ENCODE assay signal across 8 cellular contexts in the genomic region with DNA sequence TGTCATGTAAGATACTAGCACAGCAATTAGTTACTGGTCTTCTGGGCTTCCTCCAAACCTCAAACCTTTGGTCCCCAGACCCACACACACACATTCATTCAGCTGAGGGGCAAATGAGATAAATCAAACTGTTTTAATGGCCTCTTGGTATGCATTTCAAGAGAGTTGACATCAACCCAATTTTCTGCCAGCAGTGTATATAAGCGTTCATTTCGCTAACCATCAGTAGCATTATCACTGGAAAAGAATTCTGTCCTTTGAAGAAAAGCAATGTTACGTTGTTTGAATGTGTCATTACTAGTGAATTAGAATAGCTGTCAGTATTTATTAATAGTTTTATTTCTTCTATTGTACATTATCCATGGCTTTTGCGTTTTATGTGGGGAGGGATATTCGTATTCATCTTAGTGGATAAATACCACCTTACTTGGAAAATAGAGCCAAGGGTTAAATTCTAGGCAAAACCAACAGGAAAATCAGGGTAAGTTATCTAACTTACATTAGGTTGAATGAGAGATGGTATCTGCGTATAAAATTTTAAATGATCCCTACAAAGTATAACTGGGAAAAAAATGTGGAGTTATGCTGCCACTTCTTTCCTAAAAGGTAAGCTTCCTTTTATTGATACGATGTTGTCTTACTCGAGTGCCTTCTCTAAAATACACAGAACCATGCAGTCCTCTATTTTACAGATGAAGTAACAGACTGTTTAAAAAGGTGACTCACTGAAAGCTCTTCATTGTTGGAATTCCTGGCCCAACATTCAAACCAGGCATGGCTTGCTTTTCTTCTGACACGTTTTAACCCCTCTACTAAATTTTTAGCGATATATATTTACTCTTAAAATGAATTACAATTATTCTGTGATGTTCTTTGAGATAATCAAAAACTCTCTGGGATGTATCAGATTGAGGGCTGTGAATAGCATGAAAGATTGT. TPM values are rescaled to one million over a fixed set of nuclear protein-coding genes. Genes with fewer than 3 reads are reported as not detected.
DNase-seq lines count a peak whose midpoint lies in the region; ATAC-seq, FAIRE-seq and TF ChIP-seq lines count a peak whose summit lies in the region.

No MANE protein-coding gene starts in this region.

- FAIRE-seq in G401.6 (lab: Jason Lieb, UNC), result peak; percentile 96

- H3K4me1 ChIP-seq in ectodermal cell (ENCODE audit: control insufficient read depth, insufficient read depth, low read length), result peaks cover 20% of the 10 kb centered on the region

- WGBS in ectodermal cell, 2 experiments, result 63% methylated on average over 7 to 8 of the region's 10 CpGs

- no peaks in the 10 kb centered on the region for H3K36me3 ChIP-seq in ectodermal cell (ENCODE audit: control insufficient read depth, insufficient read depth, low read length)

- peaks cover 19% of the 10 kb centered on the region for H3K27me3 ChIP-seq in ectodermal cell (ENCODE audit: control insufficient read depth, insufficient read depth, low read length, poor library complexity, severe bottlenecking)

- H3K27ac ChIP-seq in ectodermal cell (ENCODE audit: insufficient read depth, low read depth, low read length, poor library complexity, severe bottlenecking), result no peak overlapping the region

- in situ Hi-C loops in GM13976 (cut with MboI; ENCODE audit: low sequenced_read_pairs, unreplicated experiment), result no loop called here

- ATAC-seq in HG03342 (IDR thresholded peaks at IDR 0.05; ENCODE audit: unreplicated experiment), result no peak

- no peaks in the 10 kb centered on the region for H3K9me3 ChIP-seq in ectodermal cell (ENCODE audit: control insufficient read depth, low read length)

- no peak for TF ChIP-seq CTCF in GM13976 (IDR thresholded peaks at IDR 0.05; ENCODE audit: borderline replicate concordance, control extremely low read depth, extremely low read depth, insufficient read depth, missing control alignments)

- H3K4me3 ChIP-seq in ectodermal cell (ENCODE audit: insufficient read depth, low read depth, low read length), result peak overlapping the region; percentile 83

- DNase-seq in NCI-H460 (ENCODE audit: extremely low read depth, low read depth), result peak; percentile 46
- peak; percentile 62 for DNase-seq in non-pigmented ciliary epithelial cell (ENCODE audit: low read depth)
- no peak for DNase-seq in GM13976 (ENCODE audit: low spot score)
- no peak for DNase-seq in NCI-H1105 (lab: John Stamatoyannopoulos, UW)
- no peak for DNase-seq in NCI-H2171 (lab: John Stamatoyannopoulos, UW)

RNA-seq across cellular contexts. Expression of gene ZMYND11, which starts 2.0 kb away (rescaled TPM):
- total RNA-seq in NCI-H460 (2014; rRNA removed; shearing (Covaris generic)), result 49.1 and 53.0 TPM in 2 replicates
- 29.4 and 52.1 TPM in 2 replicates for polyA plus RNA-seq in NCI-H460 (2014; cell fraction: nucleus; rRNA removed)
- polyA plus RNA-seq in ectodermal cell (2013, experiment 1 of 4), result 43.8 TPM
- polyA plus RNA-seq in ectodermal cell (2013, experiment 2 of 4), result 39.8 TPM
- polyA plus RNA-seq in ectodermal cell (2013, experiment 3 of 4), result 33.0 TPM
- polyA plus RNA-seq in ectodermal cell (2013, experiment 4 of 4), result 36.8 TPM

Comparison
In these comparisons a context has a peak if more than half of its experiments do, and no peak if none do; other contexts are left out.
1. DNase-seq: peak in NCI-H460 (single experiment) and non-pigmented ciliary epithelial cell (single experiment); none in GM13976 (single experiment), NCI-H1105 (single experiment) and NCI-H2171 (single experiment).